Comparison of ENCODE assay signal across 8 cellular contexts in genomic region chr18:23237524-23238151, GRCh38.
A peak's percentile ranks its signal among the peaks of the same experiment; 100 is the strongest.
DNase-seq lines count a peak whose midpoint lies in the region; ATAC-seq and TF ChIP-seq lines count a peak whose summit lies in the region.

No MANE protein-coding gene starts in this region.

- TF ChIP-seq RAD21 in liver (IDR thresholded peaks at IDR 0.05): peak in 1 of 2 donors; percentile 68

- no peaks in the 10 kb centered on the region for H3K9me3 ChIP-seq in liver (ENCODE audit: control insufficient read depth in 4 of 4, low read length in 3 of 4)

- CTCF ChIA-PET in RWPE1 (lab: Yijun Ruan, JAX): no interaction called here

- H3K27ac ChIP-seq in RWPE1 (peak overlapping the region; percentile 86), liver (ENCODE audit: low read depth in 1 of 2, low read length in 2 of 2) (peak overlapping the region; percentile 95 to 97)

- 0 out of 2 replicates have a peak, but pooled peaks have one; percentile 25 for TF ChIP-seq CTCF in RWPE1 (conservative IDR thresholded peaks at IDR 0.05; ENCODE audit: low read depth)
- TF ChIP-seq CTCF in liver (IDR thresholded peaks at IDR 0.05; ENCODE audit: low read depth, low read length, missing input control): peak; percentile 23

- H3K27me3 ChIP-seq in liver (ENCODE audit: control insufficient read depth in 4 of 4, insufficient read depth in 4 of 4, low read length in 3 of 4): no peaks in the 10 kb centered on the region

- peaks cover 5 to 39% (median 26%) of the 10 kb centered on the region in 4 donors for H3K4me1 ChIP-seq in liver (ENCODE audit: control insufficient read depth in 4 of 4, insufficient read depth in 4 of 4, low read length in 3 of 4)

- H3K9ac ChIP-seq in liver (ENCODE audit: low read depth in 1 of 2, low read length in 2 of 2): peak overlapping the region; percentile 18 to 72

- POLR2A ChIA-PET in RWPE1 (lab: Yijun Ruan, JAX; ENCODE audit: low non-redundant PET): no interaction called here

- ATAC-seq in GM18508 (IDR thresholded peaks at IDR 0.05; ENCODE audit: insufficient read depth, unreplicated experiment) (peak; percentile 30), HG02642 (IDR thresholded peaks at IDR 0.05; ENCODE audit: poor library complexity, unreplicated experiment) (peak; percentile 71)

- 11% methylated on average over 17 of the region's 17 CpGs for WGBS in liver

- peaks cover 0 to 2% (median 0%) of the 10 kb centered on the region in 4 donors for H3K36me3 ChIP-seq in liver (ENCODE audit: control insufficient read depth in 4 of 4, insufficient read depth in 3 of 4, low read depth in 1 of 4, low read length in 3 of 4)

- DNase-seq in RWPE1 (ENCODE audit: low spot score) (peak; percentile 27), NCI-H1105 treated with DMSO at 0.1 percent for 48 hours (lab: John Stamatoyannopoulos, UW) (no peak)
- peak; percentile 13 for DNase-seq in central memory CD4-positive, alpha-beta T cell
- DNase-seq in stimulated activated CD8-positive, alpha-beta memory T cell treated with anti-CD3 and anti-CD28 coated beads, Interleukin-4, amount 100 ng/mL, for 24 hours (ENCODE audit: low read depth): peak; percentile 39
- DNase-seq in effector CD4-positive, alpha-beta T cell: no peak

- H3K4me3 ChIP-seq in liver (ENCODE audit: low read depth in 1 of 3, low read length in 3 of 3): peak overlapping the region; percentile 16 to 46 (median 19)

TF ChIP-seq in liver, 16 proteins besides CTCF, POLR2A, EP300 and RAD21:
- TF ChIP-seq JUND (IDR thresholded peaks at IDR 0.05) (no peak), GABPA (IDR thresholded peaks at IDR 0.05 in 1 of 2, conservative IDR thresholded peaks at IDR 0.05 in 1 of 2) (no peak), HNF4G (IDR thresholded peaks at IDR 0.05) (no peak), TAF1 (conservative IDR thresholded peaks at IDR 0.05) (no peak), HNF4A (conservative IDR thresholded peaks at IDR 0.05) (no peak), FOXA1 (IDR thresholded peaks at IDR 0.05) (no peak), MAX (IDR thresholded peaks at IDR 0.05) (peak; percentile 18), EGR1 (IDR thresholded peaks at IDR 0.05; ENCODE audit: low read depth in 2 of 2) (no peak), YY1 (IDR thresholded peaks at IDR 0.05) (peak; percentile 43)

Comparison
In these comparisons a context has a peak if more than half of its experiments do, and no peak if none do; other contexts are left out.
1. DNase-seq: peak in RWPE1 (single experiment), central memory CD4-positive, alpha-beta T cell (single experiment) and stimulated activated CD8-positive, alpha-beta memory T cell treated with anti-CD3 and anti-CD28 coated beads, Interleukin-4, amount 100 ng/mL, for 24 hours (single experiment); none in effector CD4-positive, alpha-beta T cell (single experiment) and NCI-H1105 treated with DMSO at 0.1 percent for 48 hours (single experiment).